ENCODE assay signal across 25 cellular contexts in the genomic region with DNA sequence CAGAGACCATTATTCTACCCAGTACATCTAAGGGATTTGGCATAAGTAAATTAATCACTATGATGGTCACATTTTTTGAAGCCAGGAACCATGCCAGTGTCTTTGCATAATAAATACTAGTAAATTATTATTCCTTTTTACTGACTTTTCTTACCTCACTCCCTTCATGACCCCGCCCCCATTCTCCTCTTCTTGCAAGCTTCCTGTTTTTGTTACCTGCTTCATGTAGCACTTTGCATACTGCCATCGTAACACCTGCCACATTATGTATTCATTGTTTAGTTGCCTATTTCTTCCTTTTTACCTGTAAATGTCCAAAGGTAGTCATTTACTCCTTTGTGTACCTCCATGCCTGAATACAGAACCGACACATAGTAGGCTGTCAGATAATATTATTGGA.
"Had no signal": no experiment of that assay in that cellular context is flagged by ENCODE, and none has a peak within 500 bp of the region (broad histone marks: within the 10 kb centered on the region; RNA-seq: fewer than 3 reads in every experiment).

No MANE protein-coding gene starts in this region.

- H3K4me3 ChIP-seq: adrenal gland, SK-N-MC had no signal

- H3K9me3 ChIP-seq: adrenal gland had no signal

- ATAC-seq: activated CD4-positive, alpha-beta T cell treated with anti-CD3 and anti-CD28 coated beads for 36 hours; activated T-helper 17 cell treated with anti-CD3 and anti-CD28 coated beads, Interleukin-2, amount 50 U/mL, for 72 hours; Right ventricle myocardium inferior had no signal

- DNase-seq: activated CD4-positive, alpha-beta memory T cell treated with anti-CD3 and anti-CD28 coated beads, Interleukin-2, amount 10 ng/mL, durations not matched to agents 7 days and 5 days; activated CD4-positive, alpha-beta T cell treated with anti-CD3 and anti-CD28 coated beads for 36 hours; activated CD4-positive, alpha-beta T cell treated with anti-CD3 and anti-CD28 coated beads, Interleukin-2, amount 50 U/mL, for 1 hour; activated gamma-delta T cell; activated naive CD4-positive, alpha-beta T cell treated with anti-CD3 and anti-CD28 coated beads for 36 hours; activated T-cell treated with anti-CD3 and anti-CD28 coated beads for 4 hours; activated T-cell treated with anti-CD3 and anti-CD28 coated beads, Interleukin-2, amount 50 U/mL, for 48 hours; adrenal gland; anterior cingulate cortex; cerebellar nuclear complex; Kasumi-1; KBM-7; NCI-H1048; NCI-H1694; NCI-H2029; NCI-H2171; NCI-H2227 treated with DMSO at 0.1 percent for 48 hours; NCI-H446 treated with DMSO at 0.1 percent for 48 hours; NCI-H524 treated with DMSO at 0.1 percent for 48 hours; T-helper 1 cell had no signal

- H3K4me3 Mint-ChIP-seq: activated CD4-positive, alpha-beta memory T cell treated with anti-CD3 and anti-CD28 coated beads, Interleukin-2, amount 10 ng/mL, durations not matched to agents 7 days and 5 days; activated CD4-positive, alpha-beta T cell treated with anti-CD3 and anti-CD28 coated beads for 36 hours; activated naive CD4-positive, alpha-beta T cell treated with anti-CD3 and anti-CD28 coated beads for 36 hours; activated naive CD8-positive, alpha-beta T cell; activated T-helper 17 cell treated with anti-CD3 and anti-CD28 coated beads, Interleukin-2, amount 50 U/mL, for 72 hours had no signal

- H3K27me3 ChIP-seq: adrenal gland had no signal

- H3K27ac ChIP-seq: adrenal gland, SK-N-MC, VCaP had no signal

- H3K4me1 Mint-ChIP-seq: activated CD4-positive, alpha-beta memory T cell treated with anti-CD3 and anti-CD28 coated beads, Interleukin-2, amount 10 ng/mL, durations not matched to agents 7 days and 5 days; activated CD4-positive, alpha-beta T cell treated with anti-CD3 and anti-CD28 coated beads for 36 hours; activated T-helper 17 cell treated with anti-CD3 and anti-CD28 coated beads, Interleukin-2, amount 50 U/mL, for 72 hours had no signal

- H3K27me3 Mint-ChIP-seq: activated CD4-positive, alpha-beta memory T cell treated with anti-CD3 and anti-CD28 coated beads, Interleukin-2, amount 10 ng/mL, durations not matched to agents 7 days and 5 days; activated CD4-positive, alpha-beta T cell treated with anti-CD3 and anti-CD28 coated beads for 36 hours; activated naive CD8-positive, alpha-beta T cell; activated T-helper 17 cell treated with anti-CD3 and anti-CD28 coated beads, Interleukin-2, amount 50 U/mL, for 72 hours had no signal

- H3K27ac Mint-ChIP-seq: activated CD4-positive, alpha-beta memory T cell treated with anti-CD3 and anti-CD28 coated beads, Interleukin-2, amount 10 ng/mL, durations not matched to agents 7 days and 5 days; activated CD4-positive, alpha-beta T cell treated with anti-CD3 and anti-CD28 coated beads for 36 hours; activated naive CD4-positive, alpha-beta T cell treated with anti-CD3 and anti-CD28 coated beads for 36 hours; activated naive CD8-positive, alpha-beta T cell; activated T-helper 17 cell treated with anti-CD3 and anti-CD28 coated beads, Interleukin-2, amount 50 U/mL, for 72 hours had no signal

- H3K36me3 ChIP-seq: adrenal gland had no signal

- H3K4me1 ChIP-seq: adrenal gland had no signal
